ENCODE assay signal across 6 cellular contexts in genomic region chr17:81831957-81832607, GRCh38. TPM values are rescaled to one million over a fixed set of nuclear protein-coding genes. Genes with fewer than 3 reads are reported as not detected.
DNase-seq lines count a peak whose midpoint lies in the region; ATAC-seq and TF ChIP-seq lines count a peak whose summit lies in the region.

No MANE protein-coding gene starts in this region.

- H3K4me3 Mint-ChIP-seq in WTC11, result peak overlapping the region; percentile 90

- H3K4me1 Mint-ChIP-seq in WTC11, result peaks cover 12% of the 10 kb centered on the region

- peak overlapping the region; percentile 79 for H3K4me3 ChIP-seq in fibroblast of the aortic adventitia (ENCODE audit: low read depth, low read length)

- 0 out of 2 replicates have a peak overlapping the region, but pooled peaks have one; percentile 45 for H3K27ac Mint-ChIP-seq in WTC11

- no peaks in the 10 kb centered on the region for H3K36me3 Mint-ChIP-seq in WTC11

- no peaks in the 10 kb centered on the region for H3K9me3 Mint-ChIP-seq in WTC11

- H3K27me3 Mint-ChIP-seq in WTC11 (ENCODE audit: low read depth), result no peaks in the 10 kb centered on the region

- TF ChIP-seq CTCF in WTC11 (IDR thresholded peaks at IDR 0.05) (no peak), fibroblast of the aortic adventitia (IDR thresholded peaks at IDR 0.05; ENCODE audit: insufficient read depth, low read length) (no peak)

- POLR2A ChIA-PET in WTC11 (lab: Charles Lee), result interaction anchor here (0.5 to 0.7 kb wide), 2 partner anchors 23 to 111 kb away, joined by 3 to 4 read pairs; no protein-coding TSS in a partner anchor

- no peak for ATAC-seq in WTC11

- CTCF ChIA-PET in WTC11 (lab: Charles Lee), result interaction anchor here (1.0 to 2.9 kb wide), 2 partner anchors 11 to 117 kb away, joined by 3 to 7 read pairs; no protein-coding TSS in a partner anchor

- DNase-seq in NCI-H748 (lab: John Stamatoyannopoulos, UW; ENCODE audit: unreplicated experiment) (peak; percentile 54), NCI-H748 treated with DMSO at 0.1 percent for 48 hours (lab: John Stamatoyannopoulos, UW) (no peak), WTC11 (ENCODE audit: low spot score) (no peak), fibroblast of the aortic adventitia (ENCODE audit: low read depth) (peak; percentile 59), H4 (ENCODE audit: low spot score) (no peak)
- peak; percentile 58 for DNase-seq in stimulated activated CD4-positive, alpha-beta T cell treated with anti-CD3 and anti-CD28 coated beads, Interleukin-4, amount 100 ng/mL, for 24 hours

TF ChIP-seq in WTC11, 78 proteins besides CTCF, POLR2A, EP300 and RAD21:
- 0 out of 2 replicates have a peak, but pooled peaks have one; percentile 28 for TF ChIP-seq GABPB1 (CRISPR knock-in tag; IDR thresholded peaks at IDR 0.05)
- TF ChIP-seq KAT7 (CRISPR knock-in tag; IDR thresholded peaks at IDR 0.05; ENCODE audit: borderline replicate concordance), result 0 out of 2 replicates have a peak, but pooled peaks have one; percentile 8
- TF ChIP-seq HMGXB4 (CRISPR knock-in tag; IDR thresholded peaks at IDR 0.05), result no peak

RNA-seq across cellular contexts. Expression of gene MCRIP1, which starts 1.0 kb away (rescaled TPM):
- 126 to 144 TPM (median 131 TPM) in 3 replicates for total RNA-seq in WTC11 (2021)
- 130 and 195 TPM in 2 replicates for total RNA-seq in fibroblast of the aortic adventitia (ENCODE audit: low replicate concordance)
- total RNA-seq in H4 (2014; rRNA removed; shearing (Covaris generic)), result 13.7 and 14.9 TPM in 2 replicates

RNA-seq across cellular contexts. Expression of gene PPP1R27, which starts 2.8 kb away (rescaled TPM):
- not detected in 3 replicates for total RNA-seq in WTC11 (2021)
- not detected in 2 replicates for total RNA-seq in fibroblast of the aortic adventitia (ENCODE audit: low replicate concordance)
- total RNA-seq in H4 (2014; rRNA removed; shearing (Covaris generic)), result not detected in 2 replicates

RNA-seq across cellular contexts. Expression of gene GCGR, which starts 28.1 kb away (rescaled TPM):
- total RNA-seq in WTC11 (2021) (0.85 to 1.4 TPM (median 1.4 TPM) in 3 replicates), fibroblast of the aortic adventitia (ENCODE audit: low replicate concordance) (not detected in 2 replicates)
- total RNA-seq in H4 (2014; rRNA removed; shearing (Covaris generic)), result not detected in 2 replicates

RNA-seq across cellular contexts. Expression of gene P4HB, which starts 28.3 kb away (rescaled TPM):
- total RNA-seq in WTC11 (2021) (343 to 380 TPM (median 360 TPM) in 3 replicates), fibroblast of the aortic adventitia (ENCODE audit: low replicate concordance) (763 and 1,500 TPM in 2 replicates)
- total RNA-seq in H4 (2014; rRNA removed; shearing (Covaris generic)), result 921 and 1,439 TPM in 2 replicates

RNA-seq across cellular contexts. Expression of gene ARHGDIA, which starts 39.1 kb away (rescaled TPM):
- total RNA-seq in WTC11 (2021) (200 to 247 TPM (median 203 TPM) in 3 replicates), fibroblast of the aortic adventitia (ENCODE audit: low replicate concordance) (95.1 and 149 TPM in 2 replicates)
- total RNA-seq in H4 (2014; rRNA removed; shearing (Covaris generic)), result 78.2 and 78.9 TPM in 2 replicates

Comparison
In these comparisons a context has a peak if more than half of its experiments do, and no peak if none do; other contexts are left out.
1. DNase-seq: peak in NCI-H748 (single experiment), fibroblast of the aortic adventitia (single experiment) and stimulated activated CD4-positive, alpha-beta T cell treated with anti-CD3 and anti-CD28 coated beads, Interleukin-4, amount 100 ng/mL, for 24 hours (single experiment); none in NCI-H748 treated with DMSO at 0.1 percent for 48 hours (single experiment), WTC11 (single experiment) and H4 (single experiment).